Comparison of ENCODE assay signal across 8 cellular contexts in the genomic region with DNA sequence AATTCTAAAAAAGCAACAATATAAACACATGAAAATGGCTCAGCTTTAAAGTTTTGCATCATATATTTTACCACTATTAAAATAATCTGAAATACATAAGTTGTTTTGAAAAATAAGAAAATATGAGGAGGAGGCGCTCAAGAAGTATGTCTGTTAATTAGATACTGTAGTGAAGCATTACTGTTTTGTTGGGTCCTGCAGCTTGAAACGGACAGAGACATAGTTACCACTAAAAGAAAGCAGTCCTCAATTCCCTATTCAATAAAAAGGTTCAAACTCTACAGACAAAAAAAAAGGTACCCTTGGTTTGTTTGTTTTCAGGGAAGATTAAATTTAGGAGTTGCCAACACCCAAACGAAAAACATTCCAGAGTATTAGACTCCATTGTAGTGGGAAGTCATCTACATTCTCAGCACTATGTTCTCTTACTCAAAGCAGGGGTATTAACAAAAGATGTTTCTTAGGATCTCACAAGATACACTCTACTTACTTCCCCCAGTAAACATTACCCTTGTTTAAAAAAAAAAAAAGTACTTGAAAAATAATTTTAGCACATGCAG. TPM values are rescaled to one million over a fixed set of nuclear protein-coding genes. Genes with fewer than 3 reads are reported as not detected.
A peak's percentile ranks its signal among the peaks of the same experiment; 100 is the strongest.
DNase-seq lines count a peak whose midpoint lies in the region; ATAC-seq, FAIRE-seq and TF ChIP-seq lines count a peak whose summit lies in the region.

No MANE protein-coding gene starts in this region.

- in situ Hi-C loops in Panc1 (cut with HindIII; ENCODE audit: low pct_unique_long_range_greater_than_20kb, low sequenced_read_pairs), result no loop called here

- peak; percentile 84 for FAIRE-seq in H54 (lab: Jason Lieb, UNC)

- TF ChIP-seq CTCF in Panc1 (IDR thresholded peaks at IDR 0.05) (no peak), fibroblast of villous mesenchyme (IDR thresholded peaks at IDR 0.05; ENCODE audit: insufficient read depth, low read depth, low read length) (no peak), retinal pigment epithelial cell (conservative IDR thresholded peaks at IDR 0.05; ENCODE audit: low read depth, low read length) (no peak), WERI-Rb-1 (IDR thresholded peaks at IDR 0.05; ENCODE audit: low read depth, low read length) (no peak)

- TF ChIP-seq POLR2A in H54 (IDR thresholded peaks at IDR 0.05; ENCODE audit: low read depth, low read length), result no peak

- H3K36me3 ChIP-seq in Panc1 (ENCODE audit: control insufficient read depth, insufficient read depth, low read length), result no peaks in the 10 kb centered on the region; the same call in none of the 2 replicates
- peaks cover 7% of the 10 kb centered on the region for H3K36me3 ChIP-seq in WERI-Rb-1

- peaks cover 48% of the 10 kb centered on the region for H3K4me1 ChIP-seq in Panc1 (ENCODE audit: control insufficient read depth, insufficient read depth, low read length)

- H3K27me3 ChIP-seq in Panc1 (ENCODE audit: control insufficient read depth, insufficient read depth, low read length) (no peaks in the 10 kb centered on the region), WERI-Rb-1 (ENCODE audit: insufficient read depth, low read depth, severe bottlenecking) (no peaks in the 10 kb centered on the region)

- CTCF ChIA-PET in Panc1 (lab: Charles Lee), result interaction anchor here (0.7 kb wide), 1 partner anchor 17 kb away, joined by 3 read pairs; no protein-coding TSS in a partner anchor

- DNase-seq in H54 (ENCODE audit: insufficient read length, low spot score), result no peak
- DNase-seq in Panc1 (ENCODE audit: low read depth, low spot score), result no peak
- no peak for DNase-seq in fibroblast of villous mesenchyme (ENCODE audit: low read depth)
- DNase-seq in retinal pigment epithelial cell (ENCODE audit: low read depth), result no peak
- no peak for DNase-seq in DMS153 (lab: John Stamatoyannopoulos, UW)
- DNase-seq in WERI-Rb-1, result no peak
- DNase-seq in NCI-H345 (lab: John Stamatoyannopoulos, UW), result no peak

- BruUV-seq in Panc1 (replicated peaks; lab: Mats Ljungman, UMichigan), result TSS peak; percentile 54

- H3K9me3 ChIP-seq in Panc1 (ENCODE audit: control insufficient read depth, insufficient read depth, low read depth, low read length) (no peaks in the 10 kb centered on the region), WERI-Rb-1 (ENCODE audit: severe bottlenecking) (no peaks in the 10 kb centered on the region)

- H3K27ac ChIP-seq in Panc1 (ENCODE audit: low read length) (peak overlapping the region; percentile 94), WERI-Rb-1 (no peak overlapping the region)

- intact Hi-C loops in Panc1 (cut with micrococcal nuclease; ENCODE audit: unreplicated experiment), result loop anchor here (5.0 to 10.0 kb wide), 2 partner anchors 63 to 130 kb away; no protein-coding TSS in a partner anchor

- ATAC-seq in Panc1 (no peak), GM21360 (IDR thresholded peaks at IDR 0.05; ENCODE audit: unreplicated experiment) (no peak)

- H3K4me3 ChIP-seq in Panc1 (ENCODE audit: low read depth in 2 of 2, low read length in 2 of 2) (peak overlapping the region; percentile 71 to 73), fibroblast of villous mesenchyme (ENCODE audit: low read depth, low read length) (peak overlapping the region; percentile 90), retinal pigment epithelial cell (ENCODE audit: low read length) (peak overlapping the region; percentile 79), WERI-Rb-1 (ENCODE audit: low read depth, low read length) (no peak overlapping the region)

- POLR2A ChIA-PET in Panc1 (lab: Charles Lee), result interaction anchor here (0.7 kb wide), 1 partner anchor 745 kb away, joined by 3 read pairs; no protein-coding TSS in a partner anchor

RNA-seq across cellular contexts. Expression of gene PAWR, which starts 3.0 kb away (rescaled TPM):
- total RNA-seq in Panc1 (2021; ENCODE audit: unreplicated experiment) (142 TPM), fibroblast of villous mesenchyme (48.0 and 64.3 TPM in 2 replicates)
- 55.9 TPM for polyA plus RNA-seq in Panc1 (2012; ENCODE audit: insufficient read length)
